25 cellular contexts compared by ENCODE assay signal in the genomic region with DNA sequence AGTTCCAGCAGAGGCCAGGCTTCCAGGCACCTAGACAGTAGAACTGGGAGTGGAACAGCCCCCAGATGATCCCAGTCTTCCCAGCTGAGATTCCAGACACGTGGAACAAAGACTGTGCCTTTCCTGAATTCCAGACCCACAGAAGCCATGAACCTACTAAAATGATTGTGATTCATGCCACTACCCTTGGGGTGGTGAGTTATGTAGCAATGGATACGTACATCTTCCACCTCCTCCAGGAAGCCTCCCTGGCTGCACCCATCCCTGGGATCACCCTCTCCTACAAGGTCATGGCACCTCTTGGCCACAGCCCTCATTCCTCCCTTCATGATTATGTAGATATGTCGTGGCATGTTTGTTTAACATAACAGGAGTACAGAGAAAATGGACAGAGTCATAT.
"Had no signal": no experiment of that assay in that cellular context is flagged by ENCODE, and none has a peak within 500 bp of the region (broad histone marks: within the 10 kb centered on the region; RNA-seq: fewer than 3 reads in every experiment).

No MANE protein-coding gene starts in this region.

- H3K36me3 ChIP-seq: MG63, Peyer's patch, SJCRH30 had no signal

- ATAC-seq: Right ventricle myocardium inferior, SK-N-SH treated with all-trans-retinoic acid at 6 μM for 48 hours had no signal

- DNase-seq: Karpas-422, KG1, MG63, NCI-H1092, NCI-H1105 treated with DMSO at 0.1 percent for 48 hours, NCI-H1417 treated with DMSO at 0.1 percent for 48 hours, NCI-H187, NCI-H2029, NCI-H2081 treated with DMSO at 0.1 percent for 48 hours, NCI-H2171, NCI-H226, NCI-H446, NCI-H510A, NCI-H524 treated with DMSO at 0.1 percent for 48 hours, NCI-H69, NCI-H774, OCI-M1, PC-9, Peyer's patch, SHP77 treated with DMSO at 0.1 percent for 48 hours, SJCRH30 had no signal

- H3K27me3 ChIP-seq: MG63, Peyer's patch, SJCRH30 had no signal

- H3K4me1 ChIP-seq: Peyer's patch, SJCRH30 had no signal

- H2AFZ ChIP-seq: PC-9 had no signal

- H3K4me3 ChIP-seq: MG63, PC-9, Peyer's patch, SJCRH30 had no signal

- H3K9me3 ChIP-seq: MG63, Peyer's patch, SJCRH30 had no signal

- H3K4me2 ChIP-seq: PC-9 had no signal

- H3K27ac ChIP-seq: HL-60, PC-9, Peyer's patch, SJCRH30 had no signal

- FAIRE-seq: HTR-8/SVneo had no signal
